ENCODE assay signal across 1 cellular context in the genomic region with DNA sequence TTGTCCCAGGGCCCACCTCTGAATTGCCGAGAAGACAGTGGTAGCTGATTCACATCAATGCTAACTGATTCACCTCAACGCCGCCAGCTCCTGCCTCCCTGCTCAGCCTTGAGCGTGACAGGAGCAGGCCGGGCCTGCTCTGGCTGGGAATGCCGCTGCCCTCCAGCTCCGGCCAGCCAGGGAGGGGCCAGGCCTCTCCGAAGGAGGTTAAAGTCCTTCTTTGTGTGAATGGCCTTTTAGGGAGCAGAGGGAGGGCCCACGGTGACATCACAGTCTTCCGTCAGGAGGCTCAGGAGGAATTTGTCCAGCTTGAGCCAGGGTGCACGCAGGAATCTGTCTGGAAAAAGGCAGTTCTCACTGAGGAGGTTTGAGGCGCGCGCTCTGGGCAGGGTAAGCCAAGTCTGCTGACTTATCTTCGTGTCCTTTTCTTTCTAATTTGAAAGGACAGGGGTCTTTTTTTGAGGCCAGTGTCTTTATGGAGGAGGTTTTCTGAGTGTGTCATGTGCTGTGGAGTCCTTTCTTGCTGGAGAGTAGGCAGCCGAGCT.
TF ChIP-seq lines count a peak whose summit lies in the region.

No MANE protein-coding gene starts in this region.

TF ChIP-seq in HepG2, 621 proteins besides CTCF, POLR2A, EP300 and RAD21 (continued from another document and continues in another):
- TF ChIP-seq, protein P1, sequence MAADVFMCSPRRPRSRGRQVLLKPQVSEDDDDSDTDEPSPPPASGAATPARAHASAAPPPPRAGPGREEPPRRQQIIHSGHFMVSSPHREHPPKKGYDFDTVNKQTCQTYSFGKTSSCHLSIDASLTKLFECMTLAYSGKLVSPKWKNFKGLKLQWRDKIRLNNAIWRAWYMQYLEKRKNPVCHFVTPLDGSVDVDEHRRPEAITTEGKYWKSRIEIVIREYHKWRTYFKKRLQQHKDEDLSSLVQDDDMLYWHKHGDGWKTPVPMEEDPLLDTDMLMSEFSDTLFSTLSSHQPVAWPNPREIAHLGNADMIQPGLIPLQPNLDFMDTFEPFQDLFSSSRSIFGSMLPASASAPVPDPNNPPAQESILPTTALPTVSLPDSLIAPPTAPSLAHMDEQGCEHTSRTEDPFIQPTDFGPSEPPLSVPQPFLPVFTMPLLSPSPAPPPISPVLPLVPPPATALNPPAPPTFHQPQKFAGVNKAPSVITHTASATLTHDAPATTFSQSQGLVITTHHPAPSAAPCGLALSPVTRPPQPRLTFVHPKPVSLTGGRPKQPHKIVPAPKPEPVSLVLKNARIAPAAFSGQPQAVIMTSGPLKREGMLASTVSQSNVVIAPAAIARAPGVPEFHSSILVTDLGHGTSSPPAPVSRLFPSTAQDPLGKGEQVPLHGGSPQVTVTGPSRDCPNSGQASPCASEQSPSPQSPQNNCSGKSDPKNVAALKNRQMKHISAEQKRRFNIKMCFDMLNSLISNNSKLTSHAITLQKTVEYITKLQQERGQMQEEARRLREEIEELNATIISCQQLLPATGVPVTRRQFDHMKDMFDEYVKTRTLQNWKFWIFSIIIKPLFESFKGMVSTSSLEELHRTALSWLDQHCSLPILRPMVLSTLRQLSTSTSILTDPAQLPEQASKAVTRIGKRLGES (CRISPR knock-in tag; IDR thresholded peaks at IDR 0.05; ENCODE audit: borderline replicate concordance) = no peak
- TF ChIP-seq ZNF782 (CRISPR knock-in tag; IDR thresholded peaks at IDR 0.05; ENCODE audit: borderline replicate concordance) (no peak), SSRP1 (CRISPR knock-in tag; IDR thresholded peaks at IDR 0.05) (no peak), ZNF614 (CRISPR knock-in tag; IDR thresholded peaks at IDR 0.05; ENCODE audit: borderline replicate concordance) (peak; percentile 67; the same call in 1 of the 2 replicates), KLF6 (CRISPR knock-in tag; IDR thresholded peaks at IDR 0.05) (no peak), ZSCAN22 (CRISPR knock-in tag; IDR thresholded peaks at IDR 0.05) (no peak), POGZ (CRISPR knock-in tag; IDR thresholded peaks at IDR 0.05) (peak; percentile 91), SAP130 (CRISPR knock-in tag; IDR thresholded peaks at IDR 0.05; ENCODE audit: low read depth) (peak; percentile 93), PITX1 (CRISPR knock-in tag; IDR thresholded peaks at IDR 0.05) (peak; percentile 43; the same call in 1 of the 2 replicates), GABPA (IDR thresholded peaks at IDR 0.05; ENCODE audit: low read depth, low read length) (no peak), GABPA (CRISPR knock-in tag; IDR thresholded peaks at IDR 0.05; ENCODE audit: low read depth) (no peak), KMT2A (CRISPR knock-in tag; IDR thresholded peaks at IDR 0.05) (peak; percentile 82), HOXA9 (CRISPR knock-in tag; IDR thresholded peaks at IDR 0.05; ENCODE audit: borderline replicate concordance) (no peak), ZNF121 (CRISPR knock-in tag; IDR thresholded peaks at IDR 0.05) (no peak), U2AF1 (optimal IDR thresholded peaks at IDR 0.05; ENCODE audit: low read depth, low read length) (peak; percentile 39), ATM (IDR thresholded peaks at IDR 0.05; ENCODE audit: borderline replicate concordance) (no peak), ZNF766 (CRISPR knock-in tag; IDR thresholded peaks at IDR 0.05; ENCODE audit: borderline replicate concordance) (0 out of 2 replicates have a peak, but pooled peaks have one; percentile 70), ZNF235 (CRISPR knock-in tag; IDR thresholded peaks at IDR 0.05; ENCODE audit: borderline replicate concordance) (no peak), ZNF569 (CRISPR knock-in tag; IDR thresholded peaks at IDR 0.05; ENCODE audit: borderline replicate concordance) (no peak), ZNF546 (CRISPR knock-in tag; conservative IDR thresholded peaks at IDR 0.05) (no peak), RBAK (CRISPR knock-in tag; IDR thresholded peaks at IDR 0.05) (no peak), ZFP1 (CRISPR knock-in tag; IDR thresholded peaks at IDR 0.05) (0 out of 2 replicates have a peak, but pooled peaks have one; percentile 39), ZNF292 (CRISPR knock-in tag; IDR thresholded peaks at IDR 0.05; ENCODE audit: borderline replicate concordance, low read depth) (peak; percentile 98), GFI1 (CRISPR knock-in tag; IDR thresholded peaks at IDR 0.05; ENCODE audit: borderline replicate concordance) (no peak), ZNF33A (CRISPR knock-in tag; IDR thresholded peaks at IDR 0.05; ENCODE audit: borderline replicate concordance) (no peak), SKI (IDR thresholded peaks at IDR 0.05; ENCODE audit: partially characterized antibody) (peak; percentile 81)
- TF ChIP-seq, protein P2, sequence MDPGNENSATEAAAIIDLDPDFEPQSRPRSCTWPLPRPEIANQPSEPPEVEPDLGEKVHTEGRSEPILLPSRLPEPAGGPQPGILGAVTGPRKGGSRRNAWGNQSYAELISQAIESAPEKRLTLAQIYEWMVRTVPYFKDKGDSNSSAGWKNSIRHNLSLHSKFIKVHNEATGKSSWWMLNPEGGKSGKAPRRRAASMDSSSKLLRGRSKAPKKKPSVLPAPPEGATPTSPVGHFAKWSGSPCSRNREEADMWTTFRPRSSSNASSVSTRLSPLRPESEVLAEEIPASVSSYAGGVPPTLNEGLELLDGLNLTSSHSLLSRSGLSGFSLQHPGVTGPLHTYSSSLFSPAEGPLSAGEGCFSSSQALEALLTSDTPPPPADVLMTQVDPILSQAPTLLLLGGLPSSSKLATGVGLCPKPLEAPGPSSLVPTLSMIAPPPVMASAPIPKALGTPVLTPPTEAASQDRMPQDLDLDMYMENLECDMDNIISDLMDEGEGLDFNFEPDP (CRISPR knock-in tag; conservative IDR thresholded peaks at IDR 0.05) = no peak
- TF ChIP-seq, protein P3, sequence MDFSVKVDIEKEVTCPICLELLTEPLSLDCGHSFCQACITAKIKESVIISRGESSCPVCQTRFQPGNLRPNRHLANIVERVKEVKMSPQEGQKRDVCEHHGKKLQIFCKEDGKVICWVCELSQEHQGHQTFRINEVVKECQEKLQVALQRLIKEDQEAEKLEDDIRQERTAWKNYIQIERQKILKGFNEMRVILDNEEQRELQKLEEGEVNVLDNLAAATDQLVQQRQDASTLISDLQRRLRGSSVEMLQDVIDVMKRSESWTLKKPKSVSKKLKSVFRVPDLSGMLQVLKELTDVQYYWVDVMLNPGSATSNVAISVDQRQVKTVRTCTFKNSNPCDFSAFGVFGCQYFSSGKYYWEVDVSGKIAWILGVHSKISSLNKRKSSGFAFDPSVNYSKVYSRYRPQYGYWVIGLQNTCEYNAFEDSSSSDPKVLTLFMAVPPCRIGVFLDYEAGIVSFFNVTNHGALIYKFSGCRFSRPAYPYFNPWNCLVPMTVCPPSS (IDR thresholded peaks at IDR 0.05) = no peak
- TF ChIP-seq, protein P4, sequence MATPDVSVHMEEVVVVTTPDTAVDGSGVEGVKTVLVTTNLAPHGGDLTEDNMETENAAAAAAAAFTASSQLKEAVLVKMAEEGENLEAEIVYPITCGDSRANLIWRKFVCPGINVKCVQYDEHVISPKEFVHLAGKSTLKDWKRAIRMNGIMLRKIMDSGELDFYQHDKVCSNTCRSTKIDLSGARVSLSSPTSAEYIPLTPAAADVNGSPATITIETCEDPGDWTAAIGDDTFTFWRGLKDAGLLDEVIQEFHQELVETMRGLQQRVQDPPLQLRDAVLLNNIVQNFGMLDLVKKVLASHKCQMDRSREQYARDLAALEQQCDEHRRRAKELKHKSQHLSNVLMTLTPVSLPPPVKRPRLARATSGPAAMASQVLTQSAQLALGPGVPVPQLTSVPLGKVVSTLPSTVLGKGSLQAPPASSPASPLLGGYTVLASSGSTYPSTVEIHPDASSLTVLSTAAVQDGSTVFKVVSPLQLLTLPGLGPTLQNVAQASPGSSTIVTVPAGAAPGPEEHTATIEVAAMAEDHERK (CRISPR knock-in tag; IDR thresholded peaks at IDR 0.05; ENCODE audit: low read depth) = no peak; the same call in 1 of the 2 replicates
- TF ChIP-seq, protein P5, sequence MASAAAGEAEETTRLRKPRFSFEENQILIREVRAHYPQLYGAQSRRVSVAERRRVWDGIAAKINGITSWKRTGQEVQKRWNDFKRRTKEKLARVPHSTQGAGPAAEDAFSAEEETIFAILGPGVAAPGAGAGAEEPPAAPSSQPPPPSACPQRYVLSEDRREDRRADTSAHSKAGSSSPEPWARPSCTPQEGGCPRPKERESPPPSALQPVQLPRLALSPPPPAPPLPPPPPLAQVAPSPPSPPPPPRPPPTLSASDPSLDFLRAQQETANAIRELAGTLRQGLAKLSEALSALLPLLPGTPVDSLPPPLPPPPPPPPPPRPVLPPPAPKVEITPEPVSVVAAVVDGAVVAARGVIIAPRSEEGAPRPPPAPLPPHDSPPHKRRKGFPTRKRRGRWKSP (CRISPR knock-in tag; IDR thresholded peaks at IDR 0.05) = no peak
- TF ChIP-seq, protein P6, sequence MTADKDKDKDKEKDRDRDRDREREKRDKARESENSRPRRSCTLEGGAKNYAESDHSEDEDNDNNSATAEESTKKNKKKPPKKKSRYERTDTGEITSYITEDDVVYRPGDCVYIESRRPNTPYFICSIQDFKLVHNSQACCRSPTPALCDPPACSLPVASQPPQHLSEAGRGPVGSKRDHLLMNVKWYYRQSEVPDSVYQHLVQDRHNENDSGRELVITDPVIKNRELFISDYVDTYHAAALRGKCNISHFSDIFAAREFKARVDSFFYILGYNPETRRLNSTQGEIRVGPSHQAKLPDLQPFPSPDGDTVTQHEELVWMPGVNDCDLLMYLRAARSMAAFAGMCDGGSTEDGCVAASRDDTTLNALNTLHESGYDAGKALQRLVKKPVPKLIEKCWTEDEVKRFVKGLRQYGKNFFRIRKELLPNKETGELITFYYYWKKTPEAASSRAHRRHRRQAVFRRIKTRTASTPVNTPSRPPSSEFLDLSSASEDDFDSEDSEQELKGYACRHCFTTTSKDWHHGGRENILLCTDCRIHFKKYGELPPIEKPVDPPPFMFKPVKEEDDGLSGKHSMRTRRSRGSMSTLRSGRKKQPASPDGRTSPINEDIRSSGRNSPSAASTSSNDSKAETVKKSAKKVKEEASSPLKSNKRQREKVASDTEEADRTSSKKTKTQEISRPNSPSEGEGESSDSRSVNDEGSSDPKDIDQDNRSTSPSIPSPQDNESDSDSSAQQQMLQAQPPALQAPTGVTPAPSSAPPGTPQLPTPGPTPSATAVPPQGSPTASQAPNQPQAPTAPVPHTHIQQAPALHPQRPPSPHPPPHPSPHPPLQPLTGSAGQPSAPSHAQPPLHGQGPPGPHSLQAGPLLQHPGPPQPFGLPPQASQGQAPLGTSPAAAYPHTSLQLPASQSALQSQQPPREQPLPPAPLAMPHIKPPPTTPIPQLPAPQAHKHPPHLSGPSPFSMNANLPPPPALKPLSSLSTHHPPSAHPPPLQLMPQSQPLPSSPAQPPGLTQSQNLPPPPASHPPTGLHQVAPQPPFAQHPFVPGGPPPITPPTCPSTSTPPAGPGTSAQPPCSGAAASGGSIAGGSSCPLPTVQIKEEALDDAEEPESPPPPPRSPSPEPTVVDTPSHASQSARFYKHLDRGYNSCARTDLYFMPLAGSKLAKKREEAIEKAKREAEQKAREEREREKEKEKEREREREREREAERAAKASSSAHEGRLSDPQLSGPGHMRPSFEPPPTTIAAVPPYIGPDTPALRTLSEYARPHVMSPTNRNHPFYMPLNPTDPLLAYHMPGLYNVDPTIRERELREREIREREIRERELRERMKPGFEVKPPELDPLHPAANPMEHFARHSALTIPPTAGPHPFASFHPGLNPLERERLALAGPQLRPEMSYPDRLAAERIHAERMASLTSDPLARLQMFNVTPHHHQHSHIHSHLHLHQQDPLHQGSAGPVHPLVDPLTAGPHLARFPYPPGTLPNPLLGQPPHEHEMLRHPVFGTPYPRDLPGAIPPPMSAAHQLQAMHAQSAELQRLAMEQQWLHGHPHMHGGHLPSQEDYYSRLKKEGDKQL (CRISPR knock-in tag; IDR thresholded peaks at IDR 0.05; ENCODE audit: low read depth) = 0 out of 2 replicates have a peak, but pooled peaks have one; percentile 35
- TF ChIP-seq, protein P7, sequence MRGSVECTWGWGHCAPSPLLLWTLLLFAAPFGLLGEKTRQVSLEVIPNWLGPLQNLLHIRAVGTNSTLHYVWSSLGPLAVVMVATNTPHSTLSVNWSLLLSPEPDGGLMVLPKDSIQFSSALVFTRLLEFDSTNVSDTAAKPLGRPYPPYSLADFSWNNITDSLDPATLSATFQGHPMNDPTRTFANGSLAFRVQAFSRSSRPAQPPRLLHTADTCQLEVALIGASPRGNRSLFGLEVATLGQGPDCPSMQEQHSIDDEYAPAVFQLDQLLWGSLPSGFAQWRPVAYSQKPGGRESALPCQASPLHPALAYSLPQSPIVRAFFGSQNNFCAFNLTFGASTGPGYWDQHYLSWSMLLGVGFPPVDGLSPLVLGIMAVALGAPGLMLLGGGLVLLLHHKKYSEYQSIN (CRISPR knock-in tag; IDR thresholded peaks at IDR 0.05; ENCODE audit: borderline replicate concordance) = no peak
- TF ChIP-seq, protein P8, sequence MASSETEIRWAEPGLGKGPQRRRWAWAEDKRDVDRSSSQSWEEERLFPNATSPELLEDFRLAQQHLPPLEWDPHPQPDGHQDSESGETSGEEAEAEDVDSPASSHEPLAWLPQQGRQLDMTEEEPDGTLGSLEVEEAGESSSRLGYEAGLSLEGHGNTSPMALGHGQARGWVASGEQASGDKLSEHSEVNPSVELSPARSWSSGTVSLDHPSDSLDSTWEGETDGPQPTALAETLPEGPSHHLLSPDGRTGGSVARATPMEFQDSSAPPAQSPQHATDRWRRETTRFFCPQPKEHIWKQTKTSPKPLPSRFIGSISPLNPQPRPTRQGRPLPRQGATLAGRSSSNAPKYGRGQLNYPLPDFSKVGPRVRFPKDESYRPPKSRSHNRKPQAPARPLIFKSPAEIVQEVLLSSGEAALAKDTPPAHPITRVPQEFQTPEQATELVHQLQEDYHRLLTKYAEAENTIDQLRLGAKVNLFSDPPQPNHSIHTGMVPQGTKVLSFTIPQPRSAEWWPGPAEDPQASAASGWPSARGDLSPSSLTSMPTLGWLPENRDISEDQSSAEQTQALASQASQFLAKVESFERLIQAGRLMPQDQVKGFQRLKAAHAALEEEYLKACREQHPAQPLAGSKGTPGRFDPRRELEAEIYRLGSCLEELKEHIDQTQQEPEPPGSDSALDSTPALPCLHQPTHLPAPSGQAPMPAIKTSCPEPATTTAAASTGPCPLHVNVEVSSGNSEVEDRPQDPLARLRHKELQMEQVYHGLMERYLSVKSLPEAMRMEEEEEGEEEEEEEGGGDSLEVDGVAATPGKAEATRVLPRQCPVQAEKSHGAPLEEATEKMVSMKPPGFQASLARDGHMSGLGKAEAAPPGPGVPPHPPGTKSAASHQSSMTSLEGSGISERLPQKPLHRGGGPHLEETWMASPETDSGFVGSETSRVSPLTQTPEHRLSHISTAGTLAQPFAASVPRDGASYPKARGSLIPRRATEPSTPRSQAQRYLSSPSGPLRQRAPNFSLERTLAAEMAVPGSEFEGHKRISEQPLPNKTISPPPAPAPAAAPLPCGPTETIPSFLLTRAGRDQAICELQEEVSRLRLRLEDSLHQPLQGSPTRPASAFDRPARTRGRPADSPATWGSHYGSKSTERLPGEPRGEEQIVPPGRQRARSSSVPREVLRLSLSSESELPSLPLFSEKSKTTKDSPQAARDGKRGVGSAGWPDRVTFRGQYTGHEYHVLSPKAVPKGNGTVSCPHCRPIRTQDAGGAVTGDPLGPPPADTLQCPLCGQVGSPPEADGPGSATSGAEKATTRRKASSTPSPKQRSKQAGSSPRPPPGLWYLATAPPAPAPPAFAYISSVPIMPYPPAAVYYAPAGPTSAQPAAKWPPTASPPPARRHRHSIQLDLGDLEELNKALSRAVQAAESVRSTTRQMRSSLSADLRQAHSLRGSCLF (CRISPR knock-in tag; IDR thresholded peaks at IDR 0.05; ENCODE audit: borderline replicate concordance) = no peak
